In genomic region chr16:84198401-84198800, GRCh38 we compare ENCODE assay signal across 16 cellular contexts. TPM values are rescaled to one million over a fixed set of nuclear protein-coding genes. Genes with fewer than 3 reads are reported as not detected.
A peak's percentile ranks its signal among the peaks of the same experiment; 100 is the strongest.
DNase-seq lines count a peak whose midpoint lies in the region; ATAC-seq and TF ChIP-seq lines count a peak whose summit lies in the region.
"Had no signal": no experiment of that assay in that cellular context is flagged by ENCODE, and none has a peak within 500 bp of the region (broad histone marks: within the 10 kb centered on the region; RNA-seq: fewer than 3 reads in every experiment).

No MANE protein-coding gene starts in this region.

- no peak overlapping the region for H3K4me3 ChIP-seq in heart left ventricle
- H3K4me3 ChIP-seq: adrenal gland, HAP-1, hepatocyte, SJCRH30, transverse colon had no signal

- H3K4me1 ChIP-seq in heart left ventricle = peaks cover 0 to 14% (median 0%) of the 10 kb centered on the region in 12 donors
- H3K4me1 ChIP-seq: adrenal gland, HAP-1, SJCRH30, transverse colon had no signal

- DNase-seq in left ventricle myocardium superior (no peak), heart left ventricle (no peak), amniotic epithelial cell (ENCODE audit: low read depth) (peak; percentile 29), fibroblast of the conjunctiva (ENCODE audit: low read depth) (peak; percentile 49), SHP77 treated with DMSO at 0.1 percent for 48 hours (lab: John Stamatoyannopoulos, UW) (no peak)
- no peak for DNase-seq in activated effector memory CD4-positive, alpha-beta T cell treated with Interleukin-2 at 50 U/mL for 16 hours
- DNase-seq: activated T-cell treated with anti-CD3 and anti-CD28 coated beads for 4 hours, adrenal gland, NCI-H774, nucleus accumbens, SJCRH30, transverse colon had no signal

- intact Hi-C loops in left ventricle myocardium superior (cut with micrococcal nuclease) (no loop called here), heart left ventricle (cut with DNase I) (loop anchor here in 1 of 10 donors (10.0 kb wide), 1 partner anchor 286 kb away; no protein-coding TSS in a partner anchor)

- H3K9me3 ChIP-seq in heart left ventricle = no peaks in the 10 kb centered on the region
- H3K9me3 ChIP-seq: adrenal gland, HAP-1, SJCRH30, transverse colon had no signal

- ATAC-seq in left ventricle myocardium superior (peak; percentile 22), heart left ventricle (no peak), GM21619 (IDR thresholded peaks at IDR 0.05; ENCODE audit: unreplicated experiment) (no peak), GM21576 (IDR thresholded peaks at IDR 0.05; ENCODE audit: unreplicated experiment) (no peak)

- no peak for TF ChIP-seq POLR2A in heart left ventricle (IDR thresholded peaks at IDR 0.05)

- no peak for TF ChIP-seq CTCF in heart left ventricle (IDR thresholded peaks at IDR 0.05)

- no peaks in the 10 kb centered on the region for H3K36me3 ChIP-seq in heart left ventricle
- H3K36me3 ChIP-seq: adrenal gland, HAP-1, SJCRH30, transverse colon had no signal

- 53 to 74% (median 71%) methylated on average over 10 of the region's 10 CpGs for WGBS in heart left ventricle, 4 donors

- no peak overlapping the region for H3K27ac ChIP-seq in heart left ventricle
- H3K27ac ChIP-seq: adrenal gland, hepatocyte, SJCRH30, transverse colon had no signal

- peaks cover 0 to 10% (median 0%) of the 10 kb centered on the region in 9 donors for H3K27me3 ChIP-seq in heart left ventricle
- H3K27me3 ChIP-seq: adrenal gland, hepatocyte, SJCRH30, transverse colon had no signal

RNA-seq across cellular contexts. Expression of gene ADAD2, which starts 7.4 kb away (rescaled TPM):
- not detected for total RNA-seq in left ventricle myocardium superior
- total RNA-seq in heart left ventricle = 1 to 10 TPM in 2 of 9 donors, under 1 TPM in 4, not detected in 3; 0.21 to 1.3 (median 0.58) TPM
- polyA plus RNA-seq in heart left ventricle = 1 to 10 TPM in 1 of 2 donors, under 1 TPM in 1; 0.36 to 1.2 TPM
- total RNA-seq: hepatocyte had no signal

RNA-seq across cellular contexts. Expression of gene TAF1C, which starts 11.5 kb away (rescaled TPM):
- total RNA-seq in left ventricle myocardium superior (31.0 TPM), heart left ventricle (10 to 100 TPM; 16.3 to 24.3 (median 21.8) TPM)
- polyA plus RNA-seq in heart left ventricle = 10 to 100 TPM; 22.6 to 34.4 TPM

RNA-seq across cellular contexts. Expression of gene KCNG4, which starts 41.4 kb away (rescaled TPM):
- not detected for total RNA-seq in left ventricle myocardium superior
- total RNA-seq in heart left ventricle = not detected
- polyA plus RNA-seq in heart left ventricle = not detected
- total RNA-seq: hepatocyte, transverse colon had no signal
- polyA plus RNA-seq: hepatocyte had no signal

RNA-seq across cellular contexts. Expression of gene DNAAF1, which starts 53.3 kb away (rescaled TPM):
- total RNA-seq in left ventricle myocardium superior (not detected), heart left ventricle (under 1 TPM in 3 of 9 donors, not detected in 6; 0.20 to 0.32 (median 0.25) TPM)
- polyA plus RNA-seq in heart left ventricle = under 1 TPM; 0.15 to 0.38 TPM
- total RNA-seq: transverse colon had no signal

RNA-seq across cellular contexts. Expression of gene HSDL1, which starts 53.4 kb away (rescaled TPM):
- 23.2 TPM for total RNA-seq in left ventricle myocardium superior
- 10 to 100 TPM; 15.8 to 46.8 (median 23.4) TPM for total RNA-seq in heart left ventricle
- polyA plus RNA-seq in heart left ventricle = 10 to 100 TPM; 12.8 to 16.1 TPM

Comparison
In these comparisons a context has a peak if more than half of its experiments do, and no peak if none do; other contexts are left out.
1. DNase-seq: peak in amniotic epithelial cell (single experiment) and fibroblast of the conjunctiva (single experiment); none in left ventricle myocardium superior (single experiment), heart left ventricle (0 of 5), SHP77 treated with DMSO at 0.1 percent for 48 hours (single experiment) and activated effector memory CD4-positive, alpha-beta T cell treated with Interleukin-2 at 50 U/mL for 16 hours (single experiment).